Comparison of ENCODE assay signal across 19 cellular contexts in the genomic region with DNA sequence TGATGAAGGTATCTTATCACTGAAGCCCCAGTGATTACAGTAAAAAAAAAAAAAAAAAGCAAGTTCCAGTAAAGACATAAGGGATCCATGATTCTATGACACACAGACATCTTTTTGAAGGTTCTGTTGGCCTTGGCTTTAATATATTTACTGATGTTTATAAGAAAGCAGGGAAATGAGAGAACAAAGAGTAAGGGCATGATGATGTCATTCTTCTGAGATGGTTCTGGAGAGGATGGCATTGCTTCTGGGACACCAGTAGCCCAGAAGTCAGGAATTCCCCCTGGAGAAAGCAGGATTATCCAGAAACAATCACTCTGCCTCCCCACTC.
DNase-seq lines count a peak whose midpoint lies in the region; ATAC-seq and TF ChIP-seq lines count a peak whose summit lies in the region.
"Had no signal": no experiment of that assay in that cellular context is flagged by ENCODE, and none has a peak within 500 bp of the region (broad histone marks: within the 10 kb centered on the region; RNA-seq: fewer than 3 reads in every experiment).

No MANE protein-coding gene starts in this region.

- H3K4me3 ChIP-seq in ascending aorta (no peak overlapping the region), sigmoid colon (no peak overlapping the region)
- H3K4me3 ChIP-seq: heart right ventricle, right atrium auricular region had no signal

- H3K9me3 Mint-ChIP-seq in activated CD4-positive, alpha-beta T cell treated with anti-CD3 and anti-CD28 coated beads for 36 hours (ENCODE audit: low read depth) = no peaks in the 10 kb centered on the region
- no peaks in the 10 kb centered on the region for H3K9me3 Mint-ChIP-seq in stimulated activated effector memory CD8-positive, alpha-beta T cell treated with anti-CD3 and anti-CD28 coated beads, Interleukin-12 subunit alpha, Interleukin-12 subunit beta, amount 100 ng/mL, for 72 hours
- H3K9me3 Mint-ChIP-seq: central memory CD8-positive, alpha-beta T cell had no signal

- H3K9me3 ChIP-seq in ascending aorta (no peaks in the 10 kb centered on the region), sigmoid colon (no peaks in the 10 kb centered on the region)
- H3K9me3 ChIP-seq: heart right ventricle, right atrium auricular region had no signal

- H3K27ac ChIP-seq in ascending aorta (peak overlapping the region; percentile 45 to 58), sigmoid colon (peak overlapping the region in 1 of 4 donors; percentile 16)
- H3K27ac ChIP-seq: heart right ventricle, right atrium auricular region had no signal

- CTCF ChIA-PET in activated CD4-positive, alpha-beta T cell treated with anti-CD3 and anti-CD28 coated beads for 36 hours (lab: Charles Lee) = interaction anchor here (0.6 to 2.9 kb wide), 12 partner anchors 8 to 489 kb away, joined by 3 to 22 read pairs (median 4); partner anchors contain the start of genes SESN3 and SRSF8

- TF ChIP-seq CTCF in ascending aorta (IDR thresholded peaks at IDR 0.05) = no peak
- TF ChIP-seq CTCF in sigmoid colon (IDR thresholded peaks at IDR 0.05) = no peak

- H3K4me3 Mint-ChIP-seq in activated CD4-positive, alpha-beta T cell treated with anti-CD3 and anti-CD28 coated beads for 36 hours = peak overlapping the region; percentile 17
- peak overlapping the region; percentile 20 for H3K4me3 Mint-ChIP-seq in stimulated activated effector memory CD8-positive, alpha-beta T cell treated with anti-CD3 and anti-CD28 coated beads, Interleukin-12 subunit alpha, Interleukin-12 subunit beta, amount 100 ng/mL, for 72 hours
- H3K4me3 Mint-ChIP-seq: central memory CD8-positive, alpha-beta T cell; WTC11 had no signal

- DNase-seq in activated CD4-positive, alpha-beta T cell treated with anti-CD3 and anti-CD28 coated beads for 36 hours = no peak
- no peak for DNase-seq in activated CD4-positive, alpha-beta T cell treated with anti-CD3 and anti-CD28 coated beads, Interleukin-2, amount 50 U/mL, for 4 hours
- DNase-seq in ascending aorta (ENCODE audit: low spot score in 2 of 2) (no peak), sigmoid colon (no peak), NCI-H2227 (lab: John Stamatoyannopoulos, UW; ENCODE audit: unreplicated experiment) (no peak)
- no peak for DNase-seq in stimulated activated effector memory CD8-positive, alpha-beta T cell treated with anti-CD3 and anti-CD28 coated beads, Interleukin-12 subunit alpha, Interleukin-12 subunit beta, amount 100 ng/mL, for 72 hours (ENCODE audit: low spot score in 2 of 2)
- DNase-seq: 8988T; GDM1; heart right ventricle; KG1; left colon; NCI-H1417 treated with DMSO at 0.1 percent for 48 hours; stimulated activated CD4-positive, alpha-beta T cell treated with anti-CD3 and anti-CD28 coated beads, Interleukin-4, amount 100 ng/mL, for 4 hours had no signal

- intact Hi-C loops in activated CD4-positive, alpha-beta T cell treated with anti-CD3 and anti-CD28 coated beads for 36 hours (cut with DNase I, micrococcal nuclease) = loop anchor here (1.0 to 5.0 kb wide), 10 partner anchors 12 to 404 kb away; partner anchors contain the start of gene SESN3 (in 1 of the 2)
- intact Hi-C loops in ascending aorta (cut with DNase I) = no loop called here
- intact Hi-C loops in sigmoid colon (cut with DNase I) = no loop called here

- H3K27me3 ChIP-seq in ascending aorta (no peaks in the 10 kb centered on the region), sigmoid colon (no peaks in the 10 kb centered on the region)
- H3K27me3 ChIP-seq: heart right ventricle, right atrium auricular region had no signal

- H3K4me1 ChIP-seq in ascending aorta (peaks cover 0 to 27% of the 10 kb centered on the region in 2 donors), sigmoid colon (peaks cover 0 to 12% (median 11%) of the 10 kb centered on the region in 4 donors)
- H3K4me1 ChIP-seq: right atrium auricular region had no signal

- no peak for ATAC-seq in activated CD4-positive, alpha-beta T cell treated with anti-CD3 and anti-CD28 coated beads for 36 hours
- ATAC-seq in HG02759 (IDR thresholded peaks at IDR 0.05; ENCODE audit: unreplicated experiment) (peak; percentile 5), HG02678 (IDR thresholded peaks at IDR 0.05; ENCODE audit: unreplicated experiment) (no peak)
- no peak for ATAC-seq in stimulated activated effector memory CD8-positive, alpha-beta T cell treated with anti-CD3 and anti-CD28 coated beads, Interleukin-12 subunit alpha, Interleukin-12 subunit beta, amount 100 ng/mL, for 72 hours
- ATAC-seq: heart right ventricle; left colon; naive thymus-derived CD4-positive, alpha-beta T cell had no signal

- POLR2A ChIA-PET in activated CD4-positive, alpha-beta T cell treated with anti-CD3 and anti-CD28 coated beads for 36 hours (lab: Charles Lee) = interaction anchor here (1.2 to 1.3 kb wide), 5 partner anchors 10 to 472 kb away, joined by 3 to 8 read pairs (median 3); no protein-coding TSS in a partner anchor

- no peaks in the 10 kb centered on the region for H3K36me3 Mint-ChIP-seq in activated CD4-positive, alpha-beta T cell treated with anti-CD3 and anti-CD28 coated beads for 36 hours (ENCODE audit: low read depth)
- H3K36me3 Mint-ChIP-seq in stimulated activated effector memory CD8-positive, alpha-beta T cell treated with anti-CD3 and anti-CD28 coated beads, Interleukin-12 subunit alpha, Interleukin-12 subunit beta, amount 100 ng/mL, for 72 hours = no peaks in the 10 kb centered on the region
- H3K36me3 Mint-ChIP-seq: WTC11 had no signal

- peak overlapping the region; percentile 90 for H3K27ac Mint-ChIP-seq in activated CD4-positive, alpha-beta T cell treated with anti-CD3 and anti-CD28 coated beads for 36 hours
- H3K27ac Mint-ChIP-seq in stimulated activated effector memory CD8-positive, alpha-beta T cell treated with anti-CD3 and anti-CD28 coated beads, Interleukin-12 subunit alpha, Interleukin-12 subunit beta, amount 100 ng/mL, for 72 hours = peak overlapping the region; percentile 61

- no peak for TF ChIP-seq POLR2A in sigmoid colon (IDR thresholded peaks at IDR 0.05)

- H3K4me1 Mint-ChIP-seq in activated CD4-positive, alpha-beta T cell treated with anti-CD3 and anti-CD28 coated beads for 36 hours = peaks cover 23% of the 10 kb centered on the region
- H3K4me1 Mint-ChIP-seq in stimulated activated effector memory CD8-positive, alpha-beta T cell treated with anti-CD3 and anti-CD28 coated beads, Interleukin-12 subunit alpha, Interleukin-12 subunit beta, amount 100 ng/mL, for 72 hours = peaks cover 24% of the 10 kb centered on the region
- H3K4me1 Mint-ChIP-seq: central memory CD8-positive, alpha-beta T cell had no signal

- no peak for TF ChIP-seq EP300 in sigmoid colon (IDR thresholded peaks at IDR 0.05)

- H3K27me3 Mint-ChIP-seq in activated CD4-positive, alpha-beta T cell treated with anti-CD3 and anti-CD28 coated beads for 36 hours = no peaks in the 10 kb centered on the region

- no peaks in the 10 kb centered on the region for H3K36me3 ChIP-seq in ascending aorta
- H3K36me3 ChIP-seq in sigmoid colon = no peaks in the 10 kb centered on the region
- H3K36me3 ChIP-seq: heart right ventricle, right atrium auricular region had no signal

Comparison
In these comparisons a context has a peak if more than half of its experiments do, and no peak if none do; other contexts are left out.
1. intact Hi-C loops: an anchor here in activated CD4-positive, alpha-beta T cell treated with anti-CD3 and anti-CD28 coated beads for 36 hours (1.0 to 5.0 kb wide); none called in ascending aorta and sigmoid colon.